ENCODE assay signal across 9 cellular contexts in genomic region chr9:32635362-32635761, GRCh38. TPM values are rescaled to one million over a fixed set of nuclear protein-coding genes. Genes with fewer than 3 reads are reported as not detected.
"Had no signal": no experiment of that assay in that cellular context is flagged by ENCODE, and none has a peak within 500 bp of the region (broad histone marks: within the 10 kb centered on the region; RNA-seq: fewer than 3 reads in every experiment).

TSS of gene TAF1L (minus strand) at chr9:32635669. CDS start at chr9:32635579, 90 bp downstream.

- ATAC-seq: HepG2 had no signal

- FAIRE-seq: HepG2, HTR-8/SVneo had no signal

- DNase-seq: IMR-90, KBM-7, KG1 had no signal

- H3K27ac ChIP-seq: HL-60 had no signal

RNA-seq across cellular contexts. Expression of gene TAF1L, which starts in this region (rescaled TPM):
- total RNA-seq: HepG2, HT-29, HT1080, IMR-90 had no signal
- polyA plus RNA-seq: HepG2, IgD-negative memory B cell, IMR-90 had no signal
